ENCODE assay signal across 8 cellular contexts in genomic region chr22:36977401-36977861, GRCh38. TPM values are rescaled to one million over a fixed set of nuclear protein-coding genes. Genes with fewer than 3 reads are reported as not detected.
A peak's percentile ranks its signal among the peaks of the same experiment; 100 is the strongest.
DNase-seq lines count a peak whose midpoint lies in the region; ATAC-seq, FAIRE-seq and TF ChIP-seq lines count a peak whose summit lies in the region.

No MANE protein-coding gene starts in this region.

- H3K27ac ChIP-seq in HepG2 (ENCODE audit: extremely low read length, insufficient read depth, low read length): no peak overlapping the region

- WGBS in HepG2 (ENCODE audit: low lambda C conversion rate): 8% methylated on average over 7 of the region's 13 CpGs

- peaks cover 0 to 2% (median 0%) of the 10 kb centered on the region in 5 experiments for H3K9me3 Mint-ChIP-seq in brain

- TF ChIP-seq EP300 in HepG2 (IDR thresholded peaks at IDR 0.05; ENCODE audit: low read depth in 2 of 2, low read length in 2 of 2) (no peak), HepG2 (CRISPR knock-in tag; IDR thresholded peaks at IDR 0.05; ENCODE audit: borderline replicate concordance) (no peak)

- H3K36me3 Mint-ChIP-seq in brain: no peaks in the 10 kb centered on the region

- H3K4me1 Mint-ChIP-seq in brain: peaks cover 25% of the 10 kb centered on the region

- H3K4me3 ChIP-seq in GM08714 (ENCODE audit: low read length) (peak overlapping the region; percentile 59; the same call in 1 of the 2 replicates), HepG2 (replicated peaks in 1 of 3; ENCODE audit: insufficient read depth in 1 of 3, low read depth in 2 of 3, low read length in 3 of 3) (peak overlapping the region; percentile 38 to 65 (median 55))

- in situ Hi-C loops in HepG2 (cut with HindIII; ENCODE audit: extremely low pct_ligation_motif_present, low pct_unique_long_range_greater_than_20kb): loop anchor here (10.0 kb wide), 1 partner anchor 123 kb away; no protein-coding TSS in a partner anchor

- H3K36me3 ChIP-seq in HepG2 (replicated peaks in 1 of 2; ENCODE audit: control insufficient read depth in 1 of 2, insufficient read depth in 2 of 2, low read length in 2 of 2): no peaks in the 10 kb centered on the region

- TF ChIP-seq CTCF in brain (conservative IDR thresholded peaks at IDR 0.05) (no peak), HepG2 (CRISPR knock-in tag; IDR thresholded peaks at IDR 0.05) (peak; percentile 67)

- peaks cover 6% of the 10 kb centered on the region; the same call in 1 of the 2 replicates for H3K4me1 ChIP-seq in HepG2 (ENCODE audit: insufficient read depth, low read length)

- no TSS peak for BruUV-seq in HepG2 (replicated peaks; lab: Mats Ljungman, UMichigan)

- CTCF ChIA-PET in HepG2 (lab: Yijun Ruan, JAX; ENCODE audit: low intra/inter-chr PET ratio, low total read pairs): interaction anchor here (1.2 to 2.2 kb wide), 4 partner anchors 9 to 220 kb away, joined by 4 to 11 read pairs (median 6); no protein-coding TSS in a partner anchor

- intact Hi-C loops in HepG2 (cut with micrococcal nuclease; ENCODE audit: unreplicated experiment): loop anchor here (5.0 kb wide), 1 partner anchor 195 kb away; no protein-coding TSS in a partner anchor

- H3K27me3 Mint-ChIP-seq in brain: peaks cover 13% of the 10 kb centered on the region

- H3K27me3 ChIP-seq in HepG2 (ENCODE audit: control insufficient read depth in 1 of 2, insufficient read depth in 2 of 2, low read length in 2 of 2): peaks cover 0 to 13% of the 10 kb centered on the region in 2 experiments; a peak in 2 of 5 replicates

- peak overlapping the region in 4 of 5 experiments; percentile 42 to 85 (median 78) for H3K27ac Mint-ChIP-seq in brain

- H3K9ac ChIP-seq in HepG2 (ENCODE audit: insufficient read depth, low read depth, low read length): no peak overlapping the region

- H3K9me3 ChIP-seq in HepG2 (ENCODE audit: low read length): no peaks in the 10 kb centered on the region

- H2AFZ ChIP-seq in HepG2 (ENCODE audit: low read length): peak overlapping the region; percentile 66

- peak overlapping the region; percentile 83 to 88 (median 85) for H3K4me3 Mint-ChIP-seq in brain

- ATAC-seq in HepG2 (peak; percentile 96), HG03095 (IDR thresholded peaks at IDR 0.05; ENCODE audit: unreplicated experiment) (no peak)

- peak overlapping the region; percentile 96 for H3K4me2 ChIP-seq in HepG2 (ENCODE audit: low read depth, low read length)

- TF ChIP-seq POLR2A in HepG2 (IDR thresholded peaks at IDR 0.05; ENCODE audit: insufficient read depth in 1 of 2, low read depth in 2 of 2, low read length in 2 of 2): no peak

- DNase-seq in HS-5 (ENCODE audit: low read depth) (peak; percentile 0), UCSD-AML1 (lab: John Stamatoyannopoulos, UW; ENCODE audit: unreplicated experiment) (peak; percentile 82), HepG2 (ENCODE audit: low spot score) (peak; percentile 41), retina (no peak)
- DNase-seq in stimulated activated CD4-positive, alpha-beta T cell treated with anti-CD3 and anti-CD28 coated beads, Interleukin-4, amount 100 ng/mL, for 4 hours: peak; percentile 76 to 78

- no peak for FAIRE-seq in HepG2 (lab: Jason Lieb, UNC)

- no peaks in the 10 kb centered on the region for H3K79me2 ChIP-seq in HepG2 (ENCODE audit: insufficient read depth, low read length)

- POLR2A ChIA-PET in HepG2 (lab: Yijun Ruan, JAX): interaction anchor here (1.1 to 1.5 kb wide), 2 partner anchors 41 to 55 kb away, joined by 4 to 6 read pairs; partner anchors contain the start of gene TST

- TF ChIP-seq RAD21 in HepG2 (CRISPR knock-in tag; IDR thresholded peaks at IDR 0.05): 0 out of 2 replicates have a peak, but pooled peaks have one; percentile 19

- H4K20me1 ChIP-seq in HepG2 (ENCODE audit: insufficient read depth, low read length): no peaks in the 10 kb centered on the region

TF ChIP-seq in HepG2, 621 proteins besides CTCF, POLR2A, EP300 and RAD21 (continues in another document):
- 0 out of 2 replicates have a peak, but pooled peaks have one; percentile 42 for TF ChIP-seq IRF2 (CRISPR knock-in tag; IDR thresholded peaks at IDR 0.05)
- TF ChIP-seq HDAC6 (IDR thresholded peaks at IDR 0.05; ENCODE audit: low read depth, low read length): no peak
- TF ChIP-seq MBD4 (IDR thresholded peaks at IDR 0.05; ENCODE audit: borderline replicate concordance, low read length): no peak
- TF ChIP-seq USF2 (IDR thresholded peaks at IDR 0.05; ENCODE audit: low read depth, low read length): no peak
- TF ChIP-seq USF2 (CRISPR knock-in tag; IDR thresholded peaks at IDR 0.05; ENCODE audit: borderline replicate concordance): no peak
- no peak for TF ChIP-seq CCDC6 (CRISPR knock-in tag; IDR thresholded peaks at IDR 0.05)

RNA-seq across cellular contexts. Expression of gene TST, which starts 41.8 kb away (rescaled TPM):
- 36.3 TPM for polyA plus RNA-seq in brain (ENCODE audit: insufficient read depth, low read depth, low replicate concordance)
- 44.1 and 44.6 TPM in 2 replicates for total RNA-seq in HepG2 (2016; rRNA removed; fragmentation: Illumina TruSeq; extraction: Trizol)
- 13.7 and 15.5 TPM in 2 replicates for total RNA-seq in HepG2 (2016; cell fraction: cytosol; rRNA removed; fragmentation: Illumina TruSeq; extraction: Trizol; ENCODE audit: low read depth)
- total RNA-seq in HepG2 (2016; cell fraction: insoluble cytoplasmic fraction; rRNA removed; fragmentation: Illumina TruSeq; extraction: Trizol): 40.1 and 44.0 TPM in 2 replicates
- 17.1 and 24.3 TPM in 2 replicates for total RNA-seq in HepG2 (2016; cell fraction: membrane; rRNA removed; fragmentation: Illumina TruSeq; extraction: Trizol)
- 22.6 and 23.7 TPM in 2 replicates for total RNA-seq in HepG2 (2016; cell fraction: nucleus; rRNA removed; fragmentation: Illumina TruSeq; extraction: Trizol)
- polyA plus RNA-seq in HepG2 (2011; rRNA removed): 63.6 and 86.4 TPM in 2 replicates
- 76.5 and 98.4 TPM in 2 replicates for polyA plus RNA-seq in HepG2 (2011; cell fraction: cytosol; rRNA removed)
- polyA plus RNA-seq in HepG2 (2011; cell fraction: nucleus; rRNA removed): 54.5 and 63.2 TPM in 2 replicates
- 53.9 and 67.5 TPM in 2 replicates for polyA plus RNA-seq in HepG2 (2012)
- polyA plus RNA-seq in HepG2 (2016; cell fraction: cytosol; fragmentation: Illumina TruSeq; extraction: Trizol; ENCODE audit: low read depth): 13.5 and 13.9 TPM in 2 replicates
- 41.1 and 43.9 TPM in 2 replicates for polyA plus RNA-seq in HepG2 (2016; cell fraction: insoluble cytoplasmic fraction; fragmentation: Illumina TruSeq; extraction: Trizol; ENCODE audit: low read depth)
- polyA plus RNA-seq in HepG2 (2016; cell fraction: membrane; fragmentation: Illumina TruSeq; extraction: Trizol; ENCODE audit: low read depth): 14.3 and 18.2 TPM in 2 replicates
- polyA plus RNA-seq in HepG2 (2016; cell fraction: nucleus; fragmentation: Illumina TruSeq; extraction: Trizol; ENCODE audit: insufficient read depth, low read depth): 31.5 and 36.8 TPM in 2 replicates
- 30.9 and 77.7 TPM in 2 replicates for polyA minus RNA-seq in HepG2 (2011; rRNA and poly(A)+ RNA removed; ENCODE audit: low replicate concordance)
- 20.6 and 23.0 TPM in 2 replicates for polyA minus RNA-seq in HepG2 (2011; cell fraction: cytosol; rRNA and poly(A)+ RNA removed)
- 24.1 and 24.4 TPM in 2 replicates for polyA minus RNA-seq in HepG2 (2011; cell fraction: nucleus; rRNA and poly(A)+ RNA removed)

RNA-seq across cellular contexts. Expression of gene MPST, which starts 42.1 kb away (rescaled TPM):
- polyA plus RNA-seq in brain (ENCODE audit: insufficient read depth, low read depth, low replicate concordance) (65.7 TPM), HepG2 (2011; rRNA removed) (141 and 191 TPM in 2 replicates)
- 94.8 and 133 TPM in 2 replicates for total RNA-seq in HepG2 (2016; rRNA removed; fragmentation: Illumina TruSeq; extraction: Trizol)
- 214 and 241 TPM in 2 replicates for total RNA-seq in HepG2 (2016; cell fraction: cytosol; rRNA removed; fragmentation: Illumina TruSeq; extraction: Trizol; ENCODE audit: low read depth)
- 83.9 and 129 TPM in 2 replicates for total RNA-seq in HepG2 (2016; cell fraction: insoluble cytoplasmic fraction; rRNA removed; fragmentation: Illumina TruSeq; extraction: Trizol)
- 236 and 281 TPM in 2 replicates for total RNA-seq in HepG2 (2016; cell fraction: membrane; rRNA removed; fragmentation: Illumina TruSeq; extraction: Trizol)
- total RNA-seq in HepG2 (2016; cell fraction: nucleus; rRNA removed; fragmentation: Illumina TruSeq; extraction: Trizol): 43.0 and 55.9 TPM in 2 replicates
- 159 and 302 TPM in 2 replicates for polyA plus RNA-seq in HepG2 (2011; cell fraction: cytosol; rRNA removed)
- 297 and 319 TPM in 2 replicates for polyA plus RNA-seq in HepG2 (2011; cell fraction: nucleus; rRNA removed)
- 112 and 147 TPM in 2 replicates for polyA plus RNA-seq in HepG2 (2012)
- polyA plus RNA-seq in HepG2 (2016; cell fraction: cytosol; fragmentation: Illumina TruSeq; extraction: Trizol; ENCODE audit: low read depth): 221 and 245 TPM in 2 replicates
- polyA plus RNA-seq in HepG2 (2016; cell fraction: insoluble cytoplasmic fraction; fragmentation: Illumina TruSeq; extraction: Trizol; ENCODE audit: low read depth): 107 and 116 TPM in 2 replicates
- polyA plus RNA-seq in HepG2 (2016; cell fraction: membrane; fragmentation: Illumina TruSeq; extraction: Trizol; ENCODE audit: low read depth): 209 and 227 TPM in 2 replicates
- polyA plus RNA-seq in HepG2 (2016; cell fraction: nucleus; fragmentation: Illumina TruSeq; extraction: Trizol; ENCODE audit: insufficient read depth, low read depth): 107 and 117 TPM in 2 replicates
- polyA minus RNA-seq in HepG2 (2011; rRNA and poly(A)+ RNA removed; ENCODE audit: low replicate concordance): 17.7 and 144 TPM in 2 replicates
- 94.1 and 104 TPM in 2 replicates for polyA minus RNA-seq in HepG2 (2011; cell fraction: cytosol; rRNA and poly(A)+ RNA removed)
- polyA minus RNA-seq in HepG2 (2011; cell fraction: nucleus; rRNA and poly(A)+ RNA removed): 39.0 and 46.2 TPM in 2 replicates
